Comparison of ENCODE assay signal across 25 cellular contexts in the genomic region with DNA sequence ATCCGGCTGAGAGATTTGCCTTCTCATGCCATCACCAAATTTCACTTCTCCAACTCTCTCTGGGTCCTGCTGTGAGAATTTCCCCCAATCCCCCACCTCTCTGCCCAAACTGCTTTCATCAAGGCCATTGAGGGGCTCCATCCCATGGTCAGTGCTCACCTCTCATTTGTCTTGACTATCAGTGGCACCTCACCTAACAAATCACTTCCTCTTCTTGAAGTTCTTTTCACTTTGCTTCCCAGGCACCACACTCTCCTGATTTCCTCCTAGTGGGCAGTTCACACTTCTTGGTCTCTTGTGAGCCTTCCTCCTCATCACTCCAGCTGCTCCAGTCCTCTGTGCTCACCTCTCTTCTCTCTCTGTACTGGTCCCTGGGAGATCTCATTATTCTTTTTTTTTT.
"Had no signal": no experiment of that assay in that cellular context is flagged by ENCODE, and none has a peak within 500 bp of the region (broad histone marks: within the 10 kb centered on the region; RNA-seq: fewer than 3 reads in every experiment).

No MANE protein-coding gene starts in this region.

- H3K27me3 ChIP-seq: left lung had no signal

- H3K4me1 Mint-ChIP-seq: naive thymus-derived CD4-positive, alpha-beta T cell had no signal

- H3K9me3 ChIP-seq: esophagus squamous epithelium, gastrocnemius medialis, left lung, lower lobe of right lung had no signal

- H3K36me3 ChIP-seq: esophagus squamous epithelium, gastrocnemius medialis, heart right ventricle, left lung, lower lobe of right lung had no signal

- FAIRE-seq: colon, islet of Langerhans, keratinocyte had no signal

- DNase-seq: dorsolateral prefrontal cortex; effector CD4-positive, alpha-beta T cell; effector memory CD4-positive, alpha-beta T cell; erythroblast; esophagus squamous epithelium; foreskin fibroblast; foreskin melanocyte; gastrocnemius medialis; glutamatergic neuron; head of caudate nucleus; heart right ventricle; hippocampal formation; left cardiac atrium; left lung; left ventricle myocardium superior; lower lobe of right lung; mesendoderm; midbrain; naive thymus-derived CD4-positive, alpha-beta T cell had no signal

- H3K4me1 ChIP-seq: gastrocnemius medialis, left lung, lower lobe of right lung had no signal

- H3K27ac ChIP-seq: coronary artery, dorsolateral prefrontal cortex, epithelial cell of prostate, esophagus squamous epithelium, gastrocnemius medialis, heart right ventricle, left lung, lower lobe of right lung had no signal

- ATAC-seq: esophagus mucosa; gastrocnemius medialis; left cardiac atrium; left lung; left ventricle myocardium superior; lower lobe of right lung; naive thymus-derived CD4-positive, alpha-beta T cell had no signal

- H3K4me3 ChIP-seq: coronary artery, dorsolateral prefrontal cortex, esophagus squamous epithelium, gastrocnemius medialis, heart right ventricle, left lung, lower lobe of right lung had no signal

- H3K4me3 Mint-ChIP-seq: naive thymus-derived CD4-positive, alpha-beta T cell had no signal

- H3K27ac Mint-ChIP-seq: naive thymus-derived CD4-positive, alpha-beta T cell had no signal
